In the genomic region with DNA sequence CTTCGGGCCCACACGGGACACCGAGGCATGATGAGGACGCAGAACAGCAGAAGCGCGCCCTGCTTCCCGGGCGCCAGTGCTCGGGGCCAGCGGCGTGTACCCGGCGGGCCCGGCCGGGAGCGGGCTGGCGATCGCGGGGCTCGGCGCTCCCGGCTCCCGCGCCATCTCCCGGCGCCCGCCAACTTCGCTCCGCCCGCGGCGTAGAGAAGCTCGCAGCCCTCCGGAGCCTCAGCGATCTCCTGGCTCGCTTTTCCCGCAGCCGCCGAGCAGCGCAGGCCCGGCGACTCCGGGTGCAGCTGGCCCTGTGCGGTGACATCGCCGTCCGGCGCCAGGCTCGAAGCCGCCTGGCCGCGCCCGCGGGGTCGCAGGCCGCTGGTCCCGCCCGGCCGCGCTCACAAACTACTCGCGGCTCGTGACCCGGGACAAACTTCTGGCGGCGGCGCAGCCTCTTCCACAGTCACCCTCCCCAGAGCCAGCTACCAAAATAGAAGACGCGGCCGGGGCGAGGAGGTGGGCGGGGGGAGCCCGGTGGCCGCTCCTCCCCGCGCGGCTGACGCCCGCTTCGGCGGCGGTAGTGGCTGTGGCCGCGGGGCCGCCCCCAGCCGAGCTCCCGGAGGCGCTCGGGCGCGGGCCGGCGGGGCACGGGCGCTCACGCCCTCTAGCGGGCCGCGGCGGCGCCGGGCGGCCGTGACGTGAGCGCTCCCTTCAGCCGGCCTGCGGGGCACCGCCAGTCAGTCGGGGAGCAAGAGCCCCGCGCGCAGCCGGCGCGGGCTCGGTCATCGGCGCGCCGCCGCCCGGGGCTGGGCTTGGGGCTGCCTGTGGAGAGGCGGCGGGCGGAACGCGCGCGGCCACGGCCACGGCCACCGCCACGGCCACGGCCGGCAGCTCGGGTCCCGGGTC, we compare ENCODE assay signal across 8 cellular contexts. TPM values are rescaled to one million over a fixed set of nuclear protein-coding genes. Genes with fewer than 3 reads are reported as not detected.
DNase-seq lines count a peak whose midpoint lies in the region; ATAC-seq and TF ChIP-seq lines count a peak whose summit lies in the region.

TSS of gene PTPRM (plus strand) at position 730 of the 900 bp plus-strand sequence. CDS start 503 bp downstream, outside the sequence.

- peak in 3 of 4 donors; percentile 68 to 88 (median 83) for TF ChIP-seq POLR2A in upper lobe of left lung (IDR thresholded peaks at IDR 0.05)

- no peak for TF ChIP-seq EP300 in upper lobe of left lung (IDR thresholded peaks at IDR 0.05)

- no peak within 1 kb of the TSS for H3K27ac ChIP-seq in CD8-positive, alpha-beta T cell (ENCODE audit: low read depth, low read length)
- peak within 1 kb of the TSS; percentile 95 to 98 (median 98) for H3K27ac ChIP-seq in upper lobe of left lung

- POLR2A ChIA-PET in CD8-positive, alpha-beta T cell (lab: Charles Lee) = no interaction called here

- TF ChIP-seq CTCF in CD8-positive, alpha-beta T cell (IDR thresholded peaks at IDR 0.05) = no peak
- TF ChIP-seq CTCF in upper lobe of left lung (IDR thresholded peaks at IDR 0.05) = peak; percentile 67 to 98 (median 96)

- no peaks in the 10 kb centered on the region for H3K9me3 ChIP-seq in CD8-positive, alpha-beta T cell (ENCODE audit: low read length)
- no peaks in the 10 kb centered on the region for H3K9me3 ChIP-seq in upper lobe of left lung

- no peaks in the 10 kb centered on the region for H3K27me3 ChIP-seq in CD8-positive, alpha-beta T cell (ENCODE audit: insufficient read depth, low read length)
- peaks cover 0 to 9% (median 0%) of the 10 kb centered on the region in 4 donors for H3K27me3 ChIP-seq in upper lobe of left lung

- no peaks in the 10 kb centered on the region for H3K4me1 ChIP-seq in CD8-positive, alpha-beta T cell (ENCODE audit: insufficient read depth, low read length)
- H3K4me1 ChIP-seq in upper lobe of left lung = peaks cover 13 to 29% (median 18%) of the 10 kb centered on the region in 4 donors

- WGBS in upper lobe of left lung, 2 donors = 0 to 3% methylated on average over 4 to 72 of the region's 138 CpGs

- CTCF ChIA-PET in CD8-positive, alpha-beta T cell (lab: Charles Lee) = interaction anchor here (0.8 to 1.3 kb wide), 2 partner anchors 8 to 732 kb away, joined by 3 read pairs; no protein-coding TSS in a partner anchor

- H3K4me3 ChIP-seq in CD8-positive, alpha-beta T cell (ENCODE audit: low read depth, low read length) = no peak within 1 kb of the TSS
- H3K4me3 ChIP-seq in upper lobe of left lung = peak within 1 kb of the TSS; percentile 69 to 92 (median 82)

- intact Hi-C loops in CD8-positive, alpha-beta T cell (cut with DNase I, micrococcal nuclease) = no loop called here
- intact Hi-C loops in Right ventricle myocardium superior (cut with DNase I) = loop anchor here (1.0 to 5.0 kb wide), 3 partner anchors 105 to 295 kb away; no protein-coding TSS in a partner anchor

- DNase-seq in CD8-positive, alpha-beta T cell = peak in 4 of 7 experiments; percentile 4 to 49 (median 15)
- peak; percentile 85 for DNase-seq in RPMI8226
- DNase-seq in amniotic stem cell (lab: John Stamatoyannopoulos, UW) = peak; percentile 76
- peak; percentile 95 for DNase-seq in Right ventricle myocardium superior
- DNase-seq in occipital lobe (lab: John Stamatoyannopoulos, UW) = peak; percentile 50
- peak; percentile 78 to 96 for DNase-seq in upper lobe of left lung

- no peaks in the 10 kb centered on the region for H3K36me3 ChIP-seq in CD8-positive, alpha-beta T cell (ENCODE audit: insufficient read depth, low read length)
- H3K36me3 ChIP-seq in upper lobe of left lung = no peaks in the 10 kb centered on the region

- H3K27me3 Mint-ChIP-seq in CD8-positive, alpha-beta T cell (ENCODE audit: low read depth) = peaks cover 40% of the 10 kb centered on the region

- H3K27ac Mint-ChIP-seq in CD8-positive, alpha-beta T cell = no peak within 1 kb of the TSS

- peaks cover 2% of the 10 kb centered on the region for H3K4me1 Mint-ChIP-seq in CD8-positive, alpha-beta T cell (ENCODE audit: low read depth)

- peak; percentile 81 for ATAC-seq in CD8-positive, alpha-beta T cell
- ATAC-seq in GM19463 (IDR thresholded peaks at IDR 0.05; ENCODE audit: unreplicated experiment) (peak; percentile 93), HG03469 (IDR thresholded peaks at IDR 0.05; ENCODE audit: unreplicated experiment) (peak; percentile 52), Right ventricle myocardium superior (ENCODE audit: poor library complexity) (peak; percentile 93), upper lobe of left lung (ENCODE audit: low FRiP score in 2 of 2) (peak; percentile 94 to 95)

- no peaks in the 10 kb centered on the region for H3K9me3 Mint-ChIP-seq in CD8-positive, alpha-beta T cell

- peak within 1 kb of the TSS; percentile 37 for H3K4me3 Mint-ChIP-seq in CD8-positive, alpha-beta T cell

- no peaks in the 10 kb centered on the region for H3K36me3 Mint-ChIP-seq in CD8-positive, alpha-beta T cell

RNA-seq across cellular contexts. Expression of gene PTPRM, which starts in this region (rescaled TPM):
- total RNA-seq in CD8-positive, alpha-beta T cell = 1 to 10 TPM; 4.2 to 6.4 TPM
- 101 TPM for total RNA-seq in Right ventricle myocardium superior
- 45.4 TPM for total RNA-seq in occipital lobe
- 100 to 1,000 TPM in 5 of 6 donors, 10 to 100 TPM in 1; 82.0 to 201 (median 154) TPM for total RNA-seq in upper lobe of left lung

Comparison
In these comparisons a context has a peak if more than half of its experiments do, and no peak if none do; other contexts are left out.
1. DNase-seq: peak in every context shown above with its lines; median percentile 95 in Right ventricle myocardium superior; 87 in upper lobe of left lung; 85 in RPMI8226; 76 in amniotic stem cell; 50 in occipital lobe; 15 in CD8-positive, alpha-beta T cell.